In the genomic region with DNA sequence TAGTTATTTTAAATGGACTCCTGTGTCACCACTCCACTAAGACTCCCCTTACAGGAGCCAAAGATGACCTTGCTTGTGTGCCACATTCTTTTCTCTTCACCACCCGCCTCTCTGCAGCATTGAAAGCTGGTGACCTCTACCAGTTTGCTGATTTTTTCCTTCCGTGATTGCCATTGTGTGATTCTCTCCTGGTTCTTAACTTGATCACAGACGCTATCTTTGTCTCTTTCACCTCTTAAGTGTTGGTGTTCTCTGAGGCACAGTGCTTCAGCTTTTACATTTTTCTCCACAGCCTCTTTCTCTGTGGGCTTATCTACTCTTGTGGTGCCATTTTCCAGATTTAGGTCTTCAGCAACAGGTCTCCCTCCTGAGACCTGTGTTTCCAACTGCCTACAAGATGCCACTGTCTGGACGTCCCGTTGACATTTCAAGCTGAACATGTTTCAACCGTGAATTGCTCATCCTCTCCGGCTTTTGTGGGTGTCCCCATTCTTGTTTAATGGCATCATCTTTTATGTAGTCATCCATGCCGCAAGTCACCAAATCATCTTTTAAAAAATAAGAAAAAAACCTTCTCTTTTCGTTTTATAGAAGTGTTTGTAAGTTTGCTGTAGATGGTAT, we compare ENCODE assay signal across 9 cellular contexts. TPM values are rescaled to one million over a fixed set of nuclear protein-coding genes. Genes with fewer than 3 reads are reported as not detected.
DNase-seq lines count a peak whose midpoint lies in the region; ATAC-seq and TF ChIP-seq lines count a peak whose summit lies in the region.
"Had no signal": no experiment of that assay in that cellular context is flagged by ENCODE, and none has a peak within 500 bp of the region (broad histone marks: within the 10 kb centered on the region; RNA-seq: fewer than 3 reads in every experiment).

No MANE protein-coding gene starts in this region.

- no peaks in the 10 kb centered on the region for H3K9me3 ChIP-seq in Panc1 (ENCODE audit: control insufficient read depth, insufficient read depth, low read depth, low read length)
- H3K9me3 ChIP-seq in osteoblast (ENCODE audit: low read depth, low read length), result no peaks in the 10 kb centered on the region

- in situ Hi-C loops in Panc1 (cut with HindIII; ENCODE audit: low pct_unique_long_range_greater_than_20kb, low sequenced_read_pairs), result no loop called here

- peaks cover 7% of the 10 kb centered on the region for H3K36me3 Mint-ChIP-seq in chondrocyte (ENCODE audit: low read depth)

- peak overlapping the region; percentile 88 for H3K27ac ChIP-seq in Panc1 (ENCODE audit: low read length)
- H3K27ac ChIP-seq in osteoblast (ENCODE audit: low read depth, low read length), result peak overlapping the region; percentile 83

- peaks cover 17% of the 10 kb centered on the region for H4K20me1 ChIP-seq in osteoblast (ENCODE audit: insufficient read depth, low read length)

- H3K36me3 ChIP-seq in Panc1 (ENCODE audit: control insufficient read depth, insufficient read depth, low read length), result no peaks in the 10 kb centered on the region
- H3K36me3 ChIP-seq in osteoblast (ENCODE audit: insufficient read depth, low read length), result no peaks in the 10 kb centered on the region

- H3K4me3 Mint-ChIP-seq in chondrocyte (ENCODE audit: unreplicated experiment), result peak overlapping the region; percentile 37

- POLR2A ChIA-PET in Panc1 (lab: Charles Lee), result no interaction called here
- POLR2A ChIA-PET in HEK293T (lab: Yijun Ruan, JAX), result interaction anchor here (2.6 kb wide), 1 partner anchor 26 kb away, joined by 17 read pairs; a partner anchor contains a TSS

- H3K27me3 Mint-ChIP-seq in chondrocyte (ENCODE audit: low read depth), result no peaks in the 10 kb centered on the region
- H3K27me3 Mint-ChIP-seq: IgD-negative memory B cell had no signal

- intact Hi-C loops in Panc1 (cut with micrococcal nuclease; ENCODE audit: unreplicated experiment), result no loop called here
- intact Hi-C loops in posterior vena cava (cut with DNase I), result loop anchor here in 1 of 2 donors (5.0 kb wide), 1 partner anchor 38 kb away; no protein-coding TSS in a partner anchor

- H3K4me2 ChIP-seq in osteoblast (ENCODE audit: insufficient read depth, low read length), result peak overlapping the region; percentile 65

- TF ChIP-seq CTCF in Panc1 (IDR thresholded peaks at IDR 0.05) (no peak), chondrocyte (IDR thresholded peaks at IDR 0.05) (no peak), osteoblast (IDR thresholded peaks at IDR 0.05; ENCODE audit: extremely low read depth, low read depth, low read length) (no peak)

- peak; percentile 39; the same call in 1 of the 2 replicates for ATAC-seq in Panc1

- DNase-seq in CD1c-positive myeloid dendritic cell (ENCODE audit: extremely low spot score), result peak; percentile 52
- no peak for DNase-seq in Panc1 (ENCODE audit: low read depth, low spot score)
- no peak for DNase-seq in chondrocyte (ENCODE audit: low spot score)
- no peak for DNase-seq in osteoblast (ENCODE audit: insufficient read length, low spot score, missing footprints)
- DNase-seq in HT-29 (ENCODE audit: low spot score), result no peak
- DNase-seq in HEK293T (ENCODE audit: extremely low spot score), result no peak
- no peak for DNase-seq in central memory CD4-positive, alpha-beta T cell
- no peak for DNase-seq in posterior vena cava (ENCODE audit: low spot score)

- H3K4me1 ChIP-seq in Panc1 (ENCODE audit: control insufficient read depth, insufficient read depth, low read length) (peaks cover 52% of the 10 kb centered on the region), osteoblast (ENCODE audit: insufficient read depth, low read length) (peaks cover 49% of the 10 kb centered on the region)

- CTCF ChIA-PET in Panc1 (lab: Charles Lee) (no interaction called here), HEK293T (lab: Yijun Ruan, JAX) (no interaction called here)

- no TSS peak for BruUV-seq in Panc1 (replicated peaks; lab: Mats Ljungman, UMichigan)

- no peak overlapping the region for H2AFZ ChIP-seq in osteoblast (ENCODE audit: low read length)

- H3K27me3 ChIP-seq in Panc1 (ENCODE audit: control insufficient read depth, insufficient read depth, low read length) (no peaks in the 10 kb centered on the region), osteoblast (ENCODE audit: insufficient read depth, low read length) (no peaks in the 10 kb centered on the region)

- peak overlapping the region; percentile 94 for H3K27ac Mint-ChIP-seq in chondrocyte (ENCODE audit: unreplicated experiment)

- peaks cover 65% of the 10 kb centered on the region for H3K4me1 Mint-ChIP-seq in chondrocyte (ENCODE audit: low read depth)

- H3K79me2 ChIP-seq in osteoblast (ENCODE audit: insufficient read depth, low read length), result peaks cover 87% of the 10 kb centered on the region

- peaks cover 6% of the 10 kb centered on the region for H3K9me3 Mint-ChIP-seq in chondrocyte (ENCODE audit: low read depth)

- H3K4me3 ChIP-seq in Panc1 (ENCODE audit: low read depth in 2 of 2, low read length in 2 of 2) (peak overlapping the region in 1 of 2 experiments; percentile 2; a peak in 1 of 4 replicates), osteoblast (ENCODE audit: insufficient read depth, low read length) (peak overlapping the region; percentile 30)

TF ChIP-seq in HEK293T, 16 proteins besides CTCF, POLR2A, EP300 and RAD21:
- TF ChIP-seq FOXM1 (IDR thresholded peaks at IDR 0.05; ENCODE audit: borderline replicate concordance), result no peak
- TF ChIP-seq SP1 (IDR thresholded peaks at IDR 0.05), result no peak
- no peak for TF ChIP-seq ZNF384 (IDR thresholded peaks at IDR 0.05)
- no peak for TF ChIP-seq SUZ12 (IDR thresholded peaks at IDR 0.05)
- TF ChIP-seq HDGF (IDR thresholded peaks at IDR 0.05; ENCODE audit: borderline replicate concordance), result no peak
- TF ChIP-seq NFRKB (IDR thresholded peaks at IDR 0.05), result no peak
- TF ChIP-seq LEF1 (IDR thresholded peaks at IDR 0.05; ENCODE audit: borderline replicate concordance), result no peak
- TF ChIP-seq BHLHE40 (IDR thresholded peaks at IDR 0.05; ENCODE audit: borderline replicate concordance), result no peak
- TF ChIP-seq CTBP1 (IDR thresholded peaks at IDR 0.05; ENCODE audit: borderline replicate concordance), result no peak
- no peak for TF ChIP-seq FOXK2 (IDR thresholded peaks at IDR 0.05)
- TF ChIP-seq L3MBTL2 (conservative IDR thresholded peaks at IDR 0.05), result no peak
- TF ChIP-seq, protein P1, sequence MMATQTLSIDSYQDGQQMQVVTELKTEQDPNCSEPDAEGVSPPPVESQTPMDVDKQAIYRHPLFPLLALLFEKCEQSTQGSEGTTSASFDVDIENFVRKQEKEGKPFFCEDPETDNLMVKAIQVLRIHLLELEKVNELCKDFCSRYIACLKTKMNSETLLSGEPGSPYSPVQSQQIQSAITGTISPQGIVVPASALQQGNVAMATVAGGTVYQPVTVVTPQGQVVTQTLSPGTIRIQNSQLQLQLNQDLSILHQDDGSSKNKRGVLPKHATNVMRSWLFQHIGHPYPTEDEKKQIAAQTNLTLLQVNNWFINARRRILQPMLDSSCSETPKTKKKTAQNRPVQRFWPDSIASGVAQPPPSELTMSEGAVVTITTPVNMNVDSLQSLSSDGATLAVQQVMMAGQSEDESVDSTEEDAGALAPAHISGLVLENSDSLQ (IDR thresholded peaks at IDR 0.05), result no peak

RNA-seq across cellular contexts. Expression of a gene that starts 26.5 kb away (rescaled TPM):
- 228 TPM for total RNA-seq in Panc1 (2021; ENCODE audit: unreplicated experiment)
- 144 TPM for polyA plus RNA-seq in Panc1 (2012; ENCODE audit: insufficient read length)
- 206 to 214 TPM (median 209 TPM) in 3 replicates for total RNA-seq in chondrocyte
- 259 and 273 TPM in 2 replicates for total RNA-seq in osteoblast
- total RNA-seq in HT-29 (2014; rRNA removed; shearing (Covaris generic)), result 100 and 111 TPM in 2 replicates
- 100 to 1,000 TPM; 216 to 265 TPM for total RNA-seq in posterior vena cava
